21 cellular contexts compared by ENCODE assay signal in genomic region chr7:132972745-132973144, GRCh38.
"Had no signal": no experiment of that assay in that cellular context is flagged by ENCODE, and none has a peak within 500 bp of the region (broad histone marks: within the 10 kb centered on the region; RNA-seq: fewer than 3 reads in every experiment).

No MANE protein-coding gene starts in this region.

- H3K27me3 Mint-ChIP-seq: activated CD4-positive, alpha-beta memory T cell treated with anti-CD3 and anti-CD28 coated beads, Interleukin-2, amount 10 ng/mL, durations not matched to agents 7 days and 5 days; activated naive CD4-positive, alpha-beta T cell treated with anti-CD3 and anti-CD28 coated beads, Interleukin-2, amount 10 ng/mL, durations not matched to agents 7 days and 5 days had no signal

- H3K36me3 ChIP-seq: thyroid gland had no signal

- H3K9me3 Mint-ChIP-seq: activated CD4-positive, alpha-beta memory T cell treated with anti-CD3 and anti-CD28 coated beads, Interleukin-2, amount 10 ng/mL, durations not matched to agents 7 days and 5 days; activated naive CD4-positive, alpha-beta T cell treated with anti-CD3 and anti-CD28 coated beads, Interleukin-2, amount 10 ng/mL, durations not matched to agents 7 days and 5 days; activated T-cell treated with anti-CD3 and anti-CD28 coated beads, Interleukin-2, amount 50 U/mL, for 72 hours had no signal

- H3K27ac ChIP-seq: body of pancreas, epithelial cell of prostate, gastrocnemius medialis, right lobe of liver, thyroid gland had no signal

- H3K27ac Mint-ChIP-seq: activated CD4-positive, alpha-beta memory T cell treated with anti-CD3 and anti-CD28 coated beads, Interleukin-2, amount 10 ng/mL, durations not matched to agents 7 days and 5 days; activated naive CD4-positive, alpha-beta T cell treated with anti-CD3 and anti-CD28 coated beads, Interleukin-2, amount 10 ng/mL, durations not matched to agents 7 days and 5 days; activated T-cell treated with anti-CD3 and anti-CD28 coated beads, Interleukin-2, amount 50 U/mL, for 72 hours had no signal

- DNase-seq: activated CD4-positive, alpha-beta memory T cell treated with anti-CD3 and anti-CD28 coated beads, Interleukin-2, amount 10 ng/mL, durations not matched to agents 7 days and 5 days; activated CD4-positive, alpha-beta T cell treated with anti-CD3 and anti-CD28 coated beads for 48 hours; activated effector memory CD4-positive, alpha-beta T cell treated with anti-CD3 and anti-CD28 coated beads, Interleukin-2, amount 50 U/mL, for 16 hours; activated naive CD4-positive, alpha-beta T cell treated with anti-CD3 and anti-CD28 coated beads, Interleukin-2, amount 10 ng/mL, durations not matched to agents 7 days and 5 days; activated T-cell treated with anti-CD3 and anti-CD28 coated beads, Interleukin-2, amount 50 U/mL, for 72 hours; anterior cingulate cortex; body of pancreas; gastrocnemius medialis; head of caudate nucleus; hypothalamus; islet precursor cell; left cardiac atrium; mesenchymal stem cell; mucosa of descending colon; nucleus accumbens; right lobe of liver; stimulated activated CD4-positive, alpha-beta T cell treated with anti-CD3 and anti-CD28 coated beads, Interleukin-4, amount 100 ng/mL, for 24 hours; stimulated activated naive CD4-positive, alpha-beta T cell treated with Interleukin-2 at 50 U/mL for 16 hours; substantia nigra; thyroid gland had no signal

- H3K27me3 ChIP-seq: body of pancreas, gastrocnemius medialis, right lobe of liver, thyroid gland had no signal

- ATAC-seq: activated T-cell treated with anti-CD3 and anti-CD28 coated beads, Interleukin-2, amount 50 U/mL, for 72 hours; body of pancreas; gastrocnemius medialis; mucosa of descending colon; right lobe of liver had no signal

- H3K9me3 ChIP-seq: body of pancreas, gastrocnemius medialis, mucosa of descending colon, right lobe of liver, thyroid gland had no signal

- H3K4me3 Mint-ChIP-seq: activated CD4-positive, alpha-beta memory T cell treated with anti-CD3 and anti-CD28 coated beads, Interleukin-2, amount 10 ng/mL, durations not matched to agents 7 days and 5 days; activated naive CD4-positive, alpha-beta T cell treated with anti-CD3 and anti-CD28 coated beads, Interleukin-2, amount 10 ng/mL, durations not matched to agents 7 days and 5 days; activated T-cell treated with anti-CD3 and anti-CD28 coated beads, Interleukin-2, amount 50 U/mL, for 72 hours had no signal

- H3K4me1 ChIP-seq: body of pancreas, right lobe of liver, thyroid gland had no signal

- H3K4me3 ChIP-seq: body of pancreas, gastrocnemius medialis, mucosa of descending colon, right lobe of liver, thyroid gland had no signal
